31 cellular contexts compared by ENCODE assay signal in the genomic region with DNA sequence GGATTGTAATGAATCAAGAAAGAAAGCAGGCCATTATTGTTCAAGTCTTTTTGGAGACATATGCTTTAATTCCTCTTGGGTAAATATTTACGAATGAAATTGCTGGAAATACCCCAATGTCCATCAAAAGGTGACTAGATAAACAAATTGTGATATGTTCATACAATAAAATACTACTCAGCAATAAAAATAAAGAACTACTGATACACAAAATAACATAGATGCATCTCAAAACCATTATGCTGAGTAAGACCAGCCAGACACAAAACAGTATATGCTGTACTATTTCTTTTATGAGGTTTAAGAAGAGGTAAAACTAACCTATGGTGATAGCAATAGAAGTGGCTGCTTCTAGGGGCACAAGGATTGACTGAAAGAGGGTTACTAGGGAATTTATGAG.
"Had no signal": no experiment of that assay in that cellular context is flagged by ENCODE, and none has a peak within 500 bp of the region (broad histone marks: within the 10 kb centered on the region; RNA-seq: fewer than 3 reads in every experiment).

No MANE protein-coding gene starts in this region.

- H3K27ac ChIP-seq: neural progenitor cell, ovary, parathyroid adenoma, psoas muscle, skin epidermis, spleen, suprapubic skin, testis, tibial artery, transverse colon, upper lobe of right lung, uterus had no signal

- H3K9me3 ChIP-seq: ovary, psoas muscle, spleen, suprapubic skin, testis, tibial artery, transverse colon, upper lobe of right lung, uterus had no signal

- H2AFZ ChIP-seq: neural progenitor cell, parathyroid adenoma had no signal

- H3K4me2 ChIP-seq: neural progenitor cell, smooth muscle cell had no signal

- H3K4me1 Mint-ChIP-seq: natural killer cell; stimulated activated memory B cell treated with anti-CD40 and anti-IgM and Interleukin-4, amounts not matched to agents 10 μg/mL and 1 μg/mL and 100 μg/mL, for 72 hours; stimulated activated naive CD8-positive, alpha-beta T cell treated with anti-CD3 and anti-CD28 coated beads, Interleukin-15, amount 100 ng/mL, for 72 hours had no signal

- H3K4me1 ChIP-seq: neural progenitor cell, parathyroid adenoma, psoas muscle, spleen, suprapubic skin, testis, transverse colon, uterus had no signal

- H3K4me3 ChIP-seq: neural progenitor cell, ovary, psoas muscle, skin epidermis, smooth muscle cell, spleen, suprapubic skin, testis, tibial artery, transverse colon, upper lobe of right lung, uterus had no signal

- H3K36me3 Mint-ChIP-seq: natural killer cell; stimulated activated memory B cell treated with anti-CD40 and anti-IgM and Interleukin-4, amounts not matched to agents 10 μg/mL and 1 μg/mL and 100 μg/mL, for 72 hours; type B pancreatic cell had no signal

- H3K9me3 Mint-ChIP-seq: natural killer cell; nephron; stimulated activated memory B cell treated with anti-CD40 and anti-IgM and Interleukin-4, amounts not matched to agents 10 μg/mL and 1 μg/mL and 100 μg/mL, for 72 hours; stimulated activated naive CD8-positive, alpha-beta T cell treated with anti-CD3 and anti-CD28 coated beads, Interleukin-15, amount 100 ng/mL, for 72 hours had no signal

- H3K4me3 Mint-ChIP-seq: natural killer cell; nephron; neural progenitor cell; stimulated activated memory B cell treated with anti-CD40 and anti-IgM and Interleukin-4, amounts not matched to agents 10 μg/mL and 1 μg/mL and 100 μg/mL, for 72 hours; stimulated activated naive CD8-positive, alpha-beta T cell treated with anti-CD3 and anti-CD28 coated beads, Interleukin-15, amount 100 ng/mL, for 72 hours; type B pancreatic cell had no signal

- ATAC-seq: natural killer cell; psoas muscle; right cardiac atrium; sciatic nerve; stimulated activated memory B cell treated with anti-CD40 and anti-IgM and Interleukin-4, amounts not matched to agents 10 μg/mL and 1 μg/mL and 100 μg/mL, for 72 hours; stimulated activated naive CD8-positive, alpha-beta T cell treated with anti-CD3 and anti-CD28 coated beads, Interleukin-15, amount 100 ng/mL, for 72 hours; stimulated activated naive CD8-positive, alpha-beta T cell treated with anti-CD3 and anti-CD28 coated beads, Interleukin-15, Interleukin-2, amounts not matched to agents 100 U/mL and 50 U/mL, for 24 hours; upper lobe of right lung had no signal

- H3K27me3 ChIP-seq: neural progenitor cell, ovary, spleen, suprapubic skin, testis, tibial artery, transverse colon, upper lobe of right lung, uterus had no signal

- DNase-seq: natural killer cell; occipital lobe; ovary; posterior cingulate gyrus; psoas muscle; right cardiac atrium; spleen; stimulated activated CD4-positive, alpha-beta T cell treated with anti-CD3 and anti-CD28 coated beads, Interleukin-12 subunit alpha, Interleukin-12 subunit beta, amount 100 ng/mL, for 4 hours; stimulated activated CD4-positive, alpha-beta T cell treated with anti-CD3 and anti-CD28 coated beads, Interleukin-1b, Interleukin-23, amount 100 ng/mL, for 48 hours; stimulated activated CD4-positive, alpha-beta T cell treated with anti-CD3 and anti-CD28 coated beads, Interleukin-4, amount 100 ng/mL, for 1 hour; stimulated activated CD4-positive, alpha-beta T cell treated with anti-CD3 and anti-CD28 coated beads, Interleukin-4, amount 100 ng/mL, for 4 hours; stimulated activated CD8-positive, alpha-beta memory T cell treated with anti-CD3 and anti-CD28 coated beads, Interleukin-4, amount 100 ng/mL, for 48 hours; stimulated activated naive CD4-positive, alpha-beta T cell; stimulated activated naive CD8-positive, alpha-beta T cell treated with anti-CD3 and anti-CD28 coated beads, Interleukin-15, amount 100 ng/mL, for 72 hours; stimulated activated naive CD8-positive, alpha-beta T cell treated with anti-CD3 and anti-CD28 coated beads, Interleukin-15, Interleukin-2, amounts not matched to agents 100 U/mL and 50 U/mL, for 24 hours; substantia nigra; testis; tibial artery; transverse colon; upper lobe of right lung; uterus had no signal

- H3K27ac Mint-ChIP-seq: natural killer cell; nephron; neural progenitor cell; progenitor cell of endocrine pancreas; stimulated activated memory B cell treated with anti-CD40 and anti-IgM and Interleukin-4, amounts not matched to agents 10 μg/mL and 1 μg/mL and 100 μg/mL, for 72 hours; type B pancreatic cell had no signal

- H3K27me3 Mint-ChIP-seq: stimulated activated naive CD8-positive, alpha-beta T cell treated with anti-CD3 and anti-CD28 coated beads, Interleukin-15, amount 100 ng/mL, for 72 hours had no signal

- H3K36me3 ChIP-seq: neural progenitor cell, ovary, spleen, suprapubic skin, tibial artery, transverse colon, upper lobe of right lung, uterus had no signal

- H3K9ac ChIP-seq: neural progenitor cell, parathyroid adenoma had no signal
